In genomic region chr16:85216522-85217375, GRCh38 we compare ENCODE assay signal across 21 cellular contexts.
DNase-seq lines count a peak whose midpoint lies in the region; ATAC-seq and TF ChIP-seq lines count a peak whose summit lies in the region.
"Had no signal": no experiment of that assay in that cellular context is flagged by ENCODE, and none has a peak within 500 bp of the region (broad histone marks: within the 10 kb centered on the region; RNA-seq: fewer than 3 reads in every experiment).

No MANE protein-coding gene starts in this region.

- DNase-seq in NCI-H82 (lab: John Stamatoyannopoulos, UW) (peak; percentile 71), NCI-H82 treated with DMSO at 0.1 percent for 48 hours (lab: John Stamatoyannopoulos, UW; ENCODE audit: unreplicated experiment) (no peak), GM10248 (ENCODE audit: extremely low spot score) (peak; percentile 73), WTC11 (ENCODE audit: low spot score) (no peak), brain microvascular endothelial cell (no peak)
- DNase-seq: activated CD8-positive, alpha-beta memory T cell treated with anti-CD3 and anti-CD28 coated beads, Interleukin-2, amount 10 ng/mL, durations not matched to agents 7 days and 5 days; activated effector memory CD4-positive, alpha-beta T cell treated with Interleukin-2 at 50 U/mL for 16 hours; Caco-2; islet precursor cell; NCI-H1417 treated with DMSO at 0.1 percent for 48 hours; NCI-H524 treated with DMSO at 0.1 percent for 48 hours; spleen; stimulated activated CD4-positive, alpha-beta T cell treated with anti-CD3 and anti-CD28 coated beads, Interleukin-4, amount 100 ng/mL, for 4 hours; T-helper 9 cell had no signal

- no peaks in the 10 kb centered on the region for H3K27me3 Mint-ChIP-seq in WTC11 (ENCODE audit: low read depth)
- no peaks in the 10 kb centered on the region for H3K27me3 Mint-ChIP-seq in nephron (ENCODE audit: low read depth)
- H3K27me3 Mint-ChIP-seq: activated CD8-positive, alpha-beta memory T cell treated with anti-CD3 and anti-CD28 coated beads, Interleukin-2, amount 10 ng/mL, durations not matched to agents 7 days and 5 days had no signal

- no peaks in the 10 kb centered on the region for H3K36me3 ChIP-seq in brain microvascular endothelial cell (replicated peaks)
- H3K36me3 ChIP-seq: gastroesophageal sphincter, spleen, upper lobe of left lung had no signal

- H3K9me3 Mint-ChIP-seq in WTC11 (no peaks in the 10 kb centered on the region), nephron (no peaks in the 10 kb centered on the region)

- no peaks in the 10 kb centered on the region for H3K36me3 Mint-ChIP-seq in WTC11
- no peaks in the 10 kb centered on the region for H3K36me3 Mint-ChIP-seq in nephron (ENCODE audit: low read depth)
- H3K36me3 Mint-ChIP-seq: activated CD8-positive, alpha-beta memory T cell treated with anti-CD3 and anti-CD28 coated beads, Interleukin-2, amount 10 ng/mL, durations not matched to agents 7 days and 5 days had no signal

- in situ Hi-C loops in brain microvascular endothelial cell (cut with HindIII; ENCODE audit: low pct_ligation_motif_present, low sequenced_read_pairs) = no loop called here

- CTCF ChIA-PET in GM10248 (lab: Yijun Ruan, JAX) = interaction anchor here (0.8 to 2.9 kb wide), 7 partner anchors 8 to 393 kb away, joined by 3 to 10 read pairs (median 3); no protein-coding TSS in a partner anchor
- CTCF ChIA-PET in WTC11 (lab: Charles Lee) = interaction anchor here (1.2 kb wide), 1 partner anchor 102 kb away, joined by 3 read pairs; no protein-coding TSS in a partner anchor

- TF ChIP-seq CTCF in GM10248 (IDR thresholded peaks at IDR 0.05; ENCODE audit: control extremely low read depth, extremely low read depth, low read depth, missing control alignments) (no peak), WTC11 (IDR thresholded peaks at IDR 0.05) (no peak), nephron (IDR thresholded peaks at IDR 0.05; ENCODE audit: unreplicated experiment in 3 of 3) (no peak), brain microvascular endothelial cell (IDR thresholded peaks at IDR 0.05; ENCODE audit: low read depth, low read length, missing control alignments) (no peak)

- H3K4me3 Mint-ChIP-seq in WTC11 (no peak overlapping the region), nephron (peak overlapping the region in 1 of 3 experiments; percentile 42)
- H3K4me3 Mint-ChIP-seq: activated CD8-positive, alpha-beta memory T cell treated with anti-CD3 and anti-CD28 coated beads, Interleukin-2, amount 10 ng/mL, durations not matched to agents 7 days and 5 days had no signal

- H3K4me3 ChIP-seq in brain microvascular endothelial cell (ENCODE audit: low read depth, low read length) = no peak overlapping the region
- H3K4me3 ChIP-seq: coronary artery, gastroesophageal sphincter, spleen, upper lobe of left lung had no signal

- POLR2A ChIA-PET in GM10248 (lab: Yijun Ruan, JAX) = interaction anchor here (1.1 kb wide), 1 partner anchor 11 kb away, joined by 5 read pairs; no protein-coding TSS in a partner anchor
- POLR2A ChIA-PET in WTC11 (lab: Charles Lee) = no interaction called here

- H3K27ac Mint-ChIP-seq in WTC11 = peak overlapping the region; percentile 30
- H3K27ac Mint-ChIP-seq in nephron = peak overlapping the region; percentile 83 to 92 (median 84)
- H3K27ac Mint-ChIP-seq: activated CD8-positive, alpha-beta memory T cell treated with anti-CD3 and anti-CD28 coated beads, Interleukin-2, amount 10 ng/mL, durations not matched to agents 7 days and 5 days had no signal

- no peak overlapping the region for H3K27ac ChIP-seq in brain microvascular endothelial cell
- H3K27ac ChIP-seq: coronary artery, gastroesophageal sphincter, HL-60, spleen, upper lobe of left lung had no signal

- H3K4me1 Mint-ChIP-seq in WTC11 (peaks cover 20% of the 10 kb centered on the region), nephron (peaks cover 84% of the 10 kb centered on the region)
- H3K4me1 Mint-ChIP-seq: activated CD8-positive, alpha-beta memory T cell treated with anti-CD3 and anti-CD28 coated beads, Interleukin-2, amount 10 ng/mL, durations not matched to agents 7 days and 5 days had no signal

- no peaks in the 10 kb centered on the region for H3K27me3 ChIP-seq in brain microvascular endothelial cell (replicated peaks)
- H3K27me3 ChIP-seq: gastroesophageal sphincter, spleen, upper lobe of left lung had no signal

- no peak for ATAC-seq in WTC11
- ATAC-seq in HG03457 (IDR thresholded peaks at IDR 0.05; ENCODE audit: unreplicated experiment) = no peak
- no peak for ATAC-seq in GM18870 (IDR thresholded peaks at IDR 0.05; ENCODE audit: unreplicated experiment)
- ATAC-seq: activated CD8-positive, alpha-beta memory T cell treated with anti-CD3 and anti-CD28 coated beads, Interleukin-2, amount 10 ng/mL, durations not matched to agents 7 days and 5 days; gastroesophageal sphincter had no signal

TF ChIP-seq in WTC11, 78 proteins besides CTCF, POLR2A, EP300 and RAD21:
- TF ChIP-seq ZNF281 (CRISPR knock-in tag; IDR thresholded peaks at IDR 0.05) (no peak), IRF2 (CRISPR knock-in tag; IDR thresholded peaks at IDR 0.05; ENCODE audit: borderline replicate concordance, low read depth) (no peak)

Comparison
In these comparisons a context has a peak if more than half of its experiments do, and no peak if none do; other contexts are left out.
1. DNase-seq: peak in NCI-H82 (single experiment) and GM10248 (single experiment); none in NCI-H82 treated with DMSO at 0.1 percent for 48 hours (single experiment), WTC11 (single experiment) and brain microvascular endothelial cell (single experiment).